Comparison of ENCODE assay signal across 8 cellular contexts in the genomic region with DNA sequence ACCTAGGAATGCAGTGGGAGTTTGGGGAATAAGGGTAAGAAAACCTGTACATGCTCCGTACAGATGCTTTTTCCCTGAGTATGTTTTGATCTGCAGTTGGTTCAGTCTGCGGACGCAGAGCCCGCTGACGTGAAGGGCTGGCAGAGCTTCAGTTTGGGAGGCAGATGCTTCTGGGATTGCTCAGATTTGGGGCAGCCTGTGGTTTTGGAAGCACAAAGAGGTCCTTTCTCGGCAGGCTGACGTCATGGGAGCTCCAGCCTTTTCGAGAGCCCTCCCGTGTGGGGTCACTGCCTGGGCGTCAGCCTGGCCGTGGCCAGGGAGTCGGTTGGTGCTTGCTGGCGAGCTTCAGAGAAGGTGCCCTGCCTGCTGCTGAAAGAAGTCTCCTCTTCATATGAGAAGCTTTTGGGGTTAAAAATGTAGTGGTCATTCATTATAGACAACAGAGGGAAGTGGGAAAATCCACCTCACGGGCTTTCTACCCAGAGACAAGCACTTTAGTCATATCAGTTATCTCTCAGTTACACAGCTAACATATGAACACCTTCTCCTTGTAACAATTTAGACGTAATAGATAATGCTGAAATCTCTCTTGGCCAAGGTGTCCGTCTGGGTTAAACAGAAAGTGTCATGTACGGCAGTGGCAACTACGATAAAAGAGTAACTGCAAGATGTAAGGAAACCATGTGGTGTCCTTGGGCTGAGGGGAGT. TPM values are rescaled to one million over a fixed set of nuclear protein-coding genes. Genes with fewer than 3 reads are reported as not detected.
DNase-seq lines count a peak whose midpoint lies in the region; ATAC-seq, FAIRE-seq and TF ChIP-seq lines count a peak whose summit lies in the region.

No MANE protein-coding gene starts in this region.

- TF ChIP-seq EP300 in K562 (IDR thresholded peaks at IDR 0.05; ENCODE audit: low read length), result peak; percentile 26; the same call in 1 of the 2 replicates

- no peak for TF ChIP-seq RAD21 in K562 (CRISPR knock-in tag; conservative IDR thresholded peaks at IDR 0.05 in 1 of 2, IDR thresholded peaks at IDR 0.05 in 1 of 2)

- peak; percentile 93 for DNase-seq in H54 (ENCODE audit: insufficient read length, low spot score)
- peak in 1 of 4 experiments; percentile 61 for DNase-seq in K562 (ENCODE audit: extremely low read depth in 1 of 4, low spot score in 3 of 4)
- peak in 46 of 51 donors; percentile 11 to 88 (median 62) for DNase-seq in hypothalamus (lab: John Stamatoyannopoulos, UW)
- peak; percentile 99 for DNase-seq in stromal cell of bone marrow (ENCODE audit: low read depth)
- no peak for DNase-seq in GM19238 (ENCODE audit: insufficient read length, low spot score)
- DNase-seq in GM20000 (ENCODE audit: low spot score), result no peak
- no peak for DNase-seq in spleen

- POLR2A ChIA-PET in K562 (lab: Yijun Ruan, JAX), result interaction anchor here (0.6 kb wide), 1 partner anchor 38 kb away, joined by 3 read pairs; no protein-coding TSS in a partner anchor

- H3K79me2 ChIP-seq in K562 (ENCODE audit: control insufficient read depth, insufficient read depth, low read length), result no peaks in the 10 kb centered on the region

- H3K36me3 ChIP-seq in K562 (ENCODE audit: control insufficient read depth, insufficient read depth, low read length) (peaks cover 8% of the 10 kb centered on the region; the same call in 1 of the 3 replicates), spleen (peaks cover 4 to 92% (median 50%) of the 10 kb centered on the region in 6 donors)

- H4K20me1 ChIP-seq in K562 (replicated peaks; ENCODE audit: control insufficient read depth, insufficient read depth, low read length), result peaks cover 39% of the 10 kb centered on the region

- H3K9me3 ChIP-seq in K562 (replicated peaks; ENCODE audit: control insufficient read depth, insufficient read depth, low read depth, low read length) (no peaks in the 10 kb centered on the region), spleen (no peaks in the 10 kb centered on the region)

- TF ChIP-seq POLR2A in H54 (IDR thresholded peaks at IDR 0.05; ENCODE audit: low read depth, low read length) (no peak), K562 (conservative IDR thresholded peaks at IDR 0.05) (no peak), spleen (IDR thresholded peaks at IDR 0.05) (no peak)

- TF ChIP-seq CTCF in K562 (IDR thresholded peaks at IDR 0.05 in 2 of 3, conservative IDR thresholded peaks at IDR 0.05 in 1 of 3; ENCODE audit: insufficient read depth in 2 of 3, low read depth in 1 of 3, low read length in 3 of 3), result no peak
- TF ChIP-seq CTCF in GM20000 (IDR thresholded peaks at IDR 0.05; ENCODE audit: extremely low read depth, missing control alignments), result no peak
- no peak for TF ChIP-seq CTCF in spleen (IDR thresholded peaks at IDR 0.05 in 8 of 11, conservative IDR thresholded peaks at IDR 0.05 in 3 of 11)

- 39% methylated on average over 18 of the region's 18 CpGs for WGBS in K562 (ENCODE audit: insufficient coverage, low coverage, missing lambda C conversion rate)
- 74 to 86% (median 83%) methylated on average over 18 of the region's 18 CpGs for WGBS in spleen, 5 donors

- CTCF ChIA-PET in K562 (lab: Yijun Ruan, JAX; ENCODE audit: low intra/inter-chr PET ratio), result no interaction called here

- in situ Hi-C loops in K562 (cut with MboI), result no loop called here

- peak overlapping the region; percentile 20; the same call in 1 of the 2 replicates for H3K4me2 ChIP-seq in K562 (ENCODE audit: insufficient read depth, low read length)

- intact Hi-C loops in K562 (cut with micrococcal nuclease) (no loop called here), spleen (cut with DNase I; ENCODE audit: low total_unique reads) (no loop called here)

- H2AFZ ChIP-seq in K562 (ENCODE audit: low read depth, low read length), result no peak overlapping the region

- H3K4me1 ChIP-seq in K562 (replicated peaks in 1 of 2; ENCODE audit: control insufficient read depth in 2 of 2, insufficient read depth in 2 of 2, low read length in 2 of 2) (peaks cover 28 to 67% of the 10 kb centered on the region in 2 experiments; a peak in 4 of 5 replicates), spleen (peaks cover 0 to 24% (median 11%) of the 10 kb centered on the region in 6 donors)

- ATAC-seq in K562 (peak; percentile 45), HG02759 (IDR thresholded peaks at IDR 0.05; ENCODE audit: unreplicated experiment) (no peak)

- H3K4me3 ChIP-seq in K562, result no peak overlapping the region
- no peak overlapping the region for H3K4me3 ChIP-seq in spleen

- FAIRE-seq in H54 (lab: Jason Lieb, UNC), result peak; percentile 58
- FAIRE-seq in K562 (lab: Jason Lieb, UNC), result peak; percentile 75

- peaks cover 3% of the 10 kb centered on the region for H3K9me1 ChIP-seq in K562 (ENCODE audit: control insufficient read depth, insufficient read depth, low read length)

- H3K27me3 ChIP-seq in K562 (ENCODE audit: control insufficient read depth in 2 of 2, insufficient read depth in 2 of 2, low read length in 2 of 2) (no peaks in the 10 kb centered on the region), spleen (replicated peaks in 1 of 7) (no peaks in the 10 kb centered on the region)

- BruUV-seq in K562 (replicated peaks; lab: Mats Ljungman, UMichigan), result no TSS peak

- peak overlapping the region in 1 of 2 experiments; percentile 70; a peak in 2 of 4 replicates for H3K9ac ChIP-seq in K562 (ENCODE audit: insufficient read depth in 1 of 2, low read depth in 2 of 2, low read length in 2 of 2)

- H3K27ac ChIP-seq in K562 (ENCODE audit: extremely low read depth, low read depth, low read length) (no peak overlapping the region), spleen (no peak overlapping the region)

TF ChIP-seq in K562, 482 proteins besides CTCF, POLR2A, EP300 and RAD21 (continues in another document):
- TF ChIP-seq HNRNPLL (IDR thresholded peaks at IDR 0.05; ENCODE audit: low read depth, low read length, poor library complexity, severe bottlenecking) (peak; percentile 39), HSF4 (CRISPR knock-in tag; IDR thresholded peaks at IDR 0.05; ENCODE audit: borderline replicate concordance) (no peak), DIDO1 (tag; IDR thresholded peaks at IDR 0.05; ENCODE audit: low read depth) (no peak), ARID1B (IDR thresholded peaks at IDR 0.05) (peak; percentile 79), SOX6 (IDR thresholded peaks at IDR 0.05) (peak; percentile 63), TCF3 (CRISPR knock-in tag; IDR thresholded peaks at IDR 0.05) (peak; percentile 89), STAT5A (IDR thresholded peaks at IDR 0.05; ENCODE audit: borderline replicate concordance, low read length) (peak; percentile 54; the same call in 1 of the 2 replicates), ZNF551 (CRISPR knock-in tag; IDR thresholded peaks at IDR 0.05) (no peak), SMARCA5 (IDR thresholded peaks at IDR 0.05) (no peak), FOSL1 (tag; conservative IDR thresholded peaks at IDR 0.05) (0 out of 2 replicates have a peak, but pooled peaks have one; percentile 29), CBFA2T3 (IDR thresholded peaks at IDR 0.05) (peak; percentile 93), KLF16 (IDR thresholded peaks at IDR 0.05) (peak; percentile 74; the same call in 1 of the 2 replicates), SMAD4 (CRISPR knock-in tag; conservative IDR thresholded peaks at IDR 0.05) (peak; percentile 59), TAL1 (IDR thresholded peaks at IDR 0.05) (peak; percentile 82), L3MBTL2 (IDR thresholded peaks at IDR 0.05) (no peak), CCNT2 (IDR thresholded peaks at IDR 0.05; ENCODE audit: borderline replicate concordance, extremely low read depth, insufficient read length, low read depth, low read length) (peak; percentile 53), CXXC5 (CRISPR knock-in tag; IDR thresholded peaks at IDR 0.05) (peak; percentile 66), ZNF445 (CRISPR knock-in tag; IDR thresholded peaks at IDR 0.05; ENCODE audit: low read depth) (no peak), NCOR1 (IDR thresholded peaks at IDR 0.05) (peak; percentile 78), CBFA2T2 (conservative IDR thresholded peaks at IDR 0.05) (peak; percentile 89), KDM1A (IDR thresholded peaks at IDR 0.05) (peak in 1 of 2 experiments; percentile 46; a peak in 1 of 4 replicates), HMGN3 (IDR thresholded peaks at IDR 0.05; ENCODE audit: borderline replicate concordance, extremely low read depth, insufficient read length, low read depth, low read length) (peak; percentile 23), C11orf30 (IDR thresholded peaks at IDR 0.05; ENCODE audit: low read depth) (no peak), ZFP30 (CRISPR knock-in tag; IDR thresholded peaks at IDR 0.05; ENCODE audit: borderline replicate concordance) (no peak), TEAD4 (IDR thresholded peaks at IDR 0.05; ENCODE audit: low read length) (peak; percentile 85), TEAD4 (CRISPR knock-in tag; IDR thresholded peaks at IDR 0.05; ENCODE audit: borderline replicate concordance) (no peak), ZNF75A (CRISPR knock-in tag; IDR thresholded peaks at IDR 0.05) (peak; percentile 88), BRCA1 (IDR thresholded peaks at IDR 0.05) (no peak), BRCA1 (CRISPR knock-in tag; IDR thresholded peaks at IDR 0.05) (no peak), CBFB (CRISPR knock-in tag; IDR thresholded peaks at IDR 0.05) (no peak)

RNA-seq across cellular contexts. Expression of a gene that starts 26.8 kb away (rescaled TPM):
- total RNA-seq in K562 (2011; cell fraction: chromatin; rRNA removed; ENCODE audit: low replicate concordance), result 40.8 and 84.4 TPM in 2 replicates
- total RNA-seq in K562 (2011; cell fraction: nucleolus; rRNA removed), result 45.5 and 52.4 TPM in 2 replicates
- total RNA-seq in K562 (2011; cell fraction: nucleoplasm; rRNA removed), result 44.5 and 47.8 TPM in 2 replicates
- total RNA-seq in K562 (2014; rRNA removed), result 4.6 and 4.9 TPM in 2 replicates
- total RNA-seq in K562 (2014; rRNA removed; fragmentation: Illumina TruSeq; extraction: Trizol), result 2.3 and 2.8 TPM in 2 replicates
- total RNA-seq in K562 (2015; rRNA removed; fragmentation: Illumina TruSeq; extraction: Trizol), result 3.1 and 3.2 TPM in 2 replicates
- 9.2 and 10.2 TPM in 2 replicates for total RNA-seq in K562 (2021)
- polyA plus RNA-seq in K562 (2011; rRNA removed), result 5.5 and 5.9 TPM in 2 replicates
- polyA plus RNA-seq in K562 (2011; cell fraction: cytosol; rRNA removed), result 5.8 TPM in 2 replicates
- 49.5 and 65.9 TPM in 2 replicates for polyA plus RNA-seq in K562 (2011; cell fraction: nucleus; rRNA removed)
- polyA plus RNA-seq in K562 (2012), result 6.3 and 8.7 TPM in 2 replicates
- polyA plus RNA-seq in K562 (2014; fragmentation: Illumina TruSeq; extraction: Trizol), result 5.0 and 5.7 TPM in 2 replicates
- polyA plus RNA-seq in K562 (2014; fragmentation: Nextera tagmentation; extraction: Ambion mirVana), result under 1 TPM; 0.66 to 0.82 TPM
- polyA plus RNA-seq in K562 (2014; rRNA removed), result 7.0 and 9.3 TPM in 2 replicates
- polyA minus RNA-seq in K562 (2011; rRNA and poly(A)+ RNA removed), result 4.1 and 5.0 TPM in 2 replicates
- 6.3 and 6.4 TPM in 2 replicates for polyA minus RNA-seq in K562 (2011; cell fraction: cytosol; rRNA and poly(A)+ RNA removed)
- polyA minus RNA-seq in K562 (2011; cell fraction: nucleus; rRNA and poly(A)+ RNA removed), result 15.0 and 17.4 TPM in 2 replicates
- 10 to 100 TPM; 12.4 to 30.4 (median 27.0) TPM for total RNA-seq in spleen
- 10 to 100 TPM in 1 of 3 donors, 1 to 10 TPM in 2; 3.6 to 12.2 (median 8.5) TPM for polyA plus RNA-seq in spleen

Comparison
In these comparisons a context has a peak if more than half of its experiments do, and no peak if none do; other contexts are left out.
1. DNase-seq: peak in H54 (single experiment), hypothalamus (46 of 51) and stromal cell of bone marrow (single experiment); none in GM19238 (single experiment), GM20000 (single experiment) and spleen (single experiment).